In genomic region chr19:18999896-19000620, GRCh38 we compare ENCODE assay signal across 11 cellular contexts. TPM values are rescaled to one million over a fixed set of nuclear protein-coding genes. Genes with fewer than 3 reads are reported as not detected.
A peak's percentile ranks its signal among the peaks of the same experiment; 100 is the strongest.
DNase-seq lines count a peak whose midpoint lies in the region; ATAC-seq and TF ChIP-seq lines count a peak whose summit lies in the region.
"Had no signal": no experiment of that assay in that cellular context is flagged by ENCODE, and none has a peak within 500 bp of the region (broad histone marks: within the 10 kb centered on the region; RNA-seq: fewer than 3 reads in every experiment).

No MANE protein-coding gene starts in this region.

- peak overlapping the region; percentile 39; the same call in 1 of the 2 replicates for H3K27ac Mint-ChIP-seq in WTC11

- POLR2A ChIA-PET in WTC11 (lab: Charles Lee) = no interaction called here

- no peak overlapping the region for H3K4me3 Mint-ChIP-seq in WTC11

- peaks cover 52% of the 10 kb centered on the region for H3K36me3 Mint-ChIP-seq in WTC11

- ATAC-seq in WTC11 = no peak
- no peak for ATAC-seq in sciatic nerve
- no peak for ATAC-seq in HG03097 (IDR thresholded peaks at IDR 0.05; ENCODE audit: low FRiP score, unreplicated experiment)
- ATAC-seq in GM19455 (IDR thresholded peaks at IDR 0.05; ENCODE audit: unreplicated experiment) = no peak
- ATAC-seq: left colon had no signal

- DNase-seq in AG08395 (ENCODE audit: low spot score) (peak; percentile 17), WTC11 (ENCODE audit: low spot score) (peak; percentile 30), iPS-NIHi7 (ENCODE audit: extremely low spot score) (peak; percentile 45), SIG-M5 treated with dmso at 0.1 percent for 504 hours (lab: John Stamatoyannopoulos, UW; ENCODE audit: unreplicated experiment) (no peak), sciatic nerve (ENCODE audit: low spot score) (no peak)
- DNase-seq: activated CD4-positive, CD25-positive, alpha-beta regulatory T cell treated with anti-CD3 and anti-CD28 coated beads, Interleukin-2, amount 50 U/mL, for 72 hours; left colon; small intestine had no signal

- peak; percentile 8 for TF ChIP-seq CTCF in GM12873 (IDR thresholded peaks at IDR 0.05; ENCODE audit: insufficient read depth, low read depth, low read length, missing control alignments)
- TF ChIP-seq CTCF in WTC11 (IDR thresholded peaks at IDR 0.05) = no peak

- no peaks in the 10 kb centered on the region for H3K27me3 Mint-ChIP-seq in WTC11 (ENCODE audit: low read depth)

- H3K9me3 Mint-ChIP-seq in WTC11 = no peaks in the 10 kb centered on the region

- CTCF ChIA-PET in WTC11 (lab: Charles Lee) = interaction anchor here (1.0 kb wide), 1 partner anchor 153 kb away, joined by 3 read pairs; no protein-coding TSS in a partner anchor

- intact Hi-C loops in sciatic nerve (cut with DNase I) = no loop called here

- peaks cover 6% of the 10 kb centered on the region for H3K4me1 Mint-ChIP-seq in WTC11

TF ChIP-seq in WTC11, 78 proteins besides CTCF, POLR2A, EP300 and RAD21:
- TF ChIP-seq ELF4 (CRISPR knock-in tag; IDR thresholded peaks at IDR 0.05; ENCODE audit: low read depth) (no peak), GABPB1 (CRISPR knock-in tag; IDR thresholded peaks at IDR 0.05) (no peak), ZMAT4 (CRISPR knock-in tag; IDR thresholded peaks at IDR 0.05) (no peak), GTF2I (CRISPR knock-in tag; conservative IDR thresholded peaks at IDR 0.05) (no peak), E2F5 (CRISPR knock-in tag; IDR thresholded peaks at IDR 0.05) (no peak), ZNF281 (CRISPR knock-in tag; IDR thresholded peaks at IDR 0.05) (no peak), FOXJ3 (CRISPR knock-in tag; IDR thresholded peaks at IDR 0.05; ENCODE audit: borderline replicate concordance) (no peak), ZNF121 (CRISPR knock-in tag; IDR thresholded peaks at IDR 0.05) (no peak), MAX (CRISPR knock-in tag; IDR thresholded peaks at IDR 0.05) (no peak), ZBTB43 (CRISPR knock-in tag; IDR thresholded peaks at IDR 0.05) (no peak), ZNF138 (CRISPR knock-in tag; conservative IDR thresholded peaks at IDR 0.05) (no peak), ARID4B (CRISPR knock-in tag; IDR thresholded peaks at IDR 0.05; ENCODE audit: borderline replicate concordance) (no peak), MLX (CRISPR knock-in tag; IDR thresholded peaks at IDR 0.05) (no peak), SMAD4 (CRISPR knock-in tag; IDR thresholded peaks at IDR 0.05) (no peak)

RNA-seq across cellular contexts. Expression of gene SUGP2, which starts 33.3 kb away (rescaled TPM):
- total RNA-seq in WTC11 (2021) = 156 to 160 TPM (median 156 TPM) in 3 replicates
- total RNA-seq in sciatic nerve = 87.7 TPM

RNA-seq across cellular contexts. Expression of gene ARMC6, which starts 33.3 kb away (rescaled TPM):
- total RNA-seq in WTC11 (2021) (47.9 to 58.8 TPM (median 49.9 TPM) in 3 replicates), sciatic nerve (12.3 TPM)

RNA-seq across cellular contexts. Expression of gene HOMER3, which starts 59.0 kb away (rescaled TPM):
- total RNA-seq in WTC11 (2021) = 28.2 to 32.4 TPM (median 32.2 TPM) in 3 replicates
- total RNA-seq in sciatic nerve = 23.1 TPM

Comparison
In these comparisons a context has a peak if more than half of its experiments do, and no peak if none do; other contexts are left out.
1. DNase-seq: peak in AG08395 (single experiment), WTC11 (single experiment) and iPS-NIHi7 (single experiment); none in SIG-M5 treated with dmso at 0.1 percent for 504 hours (single experiment) and sciatic nerve (single experiment).